ENCODE assay signal across 23 cellular contexts in the genomic region with DNA sequence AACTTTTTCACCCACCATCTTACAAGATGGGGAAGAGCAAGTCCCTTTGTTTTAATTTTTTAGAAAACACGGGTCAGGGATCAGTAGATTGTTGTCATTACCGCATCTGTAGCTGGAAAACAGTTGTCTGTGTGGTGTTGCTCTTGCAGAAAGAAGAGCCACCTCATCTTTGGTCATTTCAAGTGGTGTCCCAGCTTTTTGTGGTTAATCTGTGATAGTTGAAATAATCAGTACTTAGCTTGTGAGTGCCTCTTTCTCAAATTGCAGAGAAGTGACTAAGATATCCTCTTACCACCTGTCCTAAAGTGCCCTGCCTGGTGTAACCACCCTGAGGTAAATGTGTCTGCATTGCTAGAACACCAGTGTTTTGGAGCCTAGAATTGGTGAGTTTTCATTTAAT.
"Had no signal": no experiment of that assay in that cellular context is flagged by ENCODE, and none has a peak within 500 bp of the region (broad histone marks: within the 10 kb centered on the region; RNA-seq: fewer than 3 reads in every experiment).

No MANE protein-coding gene starts in this region.

- DNase-seq: hypothalamus; immature natural killer cell; kidney; left colon; left ventricle myocardium inferior; mesendoderm; naive thymus-derived CD4-positive, alpha-beta T cell; ovary; right lobe of liver; stimulated activated CD4-positive, alpha-beta T cell treated with anti-CD3 and anti-CD28 coated beads, Interleukin-12 subunit alpha, Interleukin-12 subunit beta, amount 100 ng/mL, for 4 hours; stimulated activated CD4-positive, alpha-beta T cell treated with anti-CD3 and anti-CD28 coated beads, Interleukin-15, amount 100 ng/mL, for 24 hours; stimulated activated CD4-positive, alpha-beta T cell treated with anti-CD3 and anti-CD28 coated beads, Interleukin-2, amount 100 ng/mL, for 24 hours; stimulated activated CD4-positive, alpha-beta T cell treated with anti-CD3 and anti-CD28 coated beads, Interleukin-4, amount 100 ng/mL, for 1 hour; stimulated activated naive B cell treated with anti-CD40 and anti-IgM and Interleukin-4, amounts not matched to agents 10 μg/mL and 1 μg/mL and 100 μg/mL, for 72 hours; stimulated activated naive CD8-positive, alpha-beta T cell treated with anti-CD3 and anti-CD28 coated beads, Interleukin-15, Interleukin-2, amounts not matched to agents 100 U/mL and 50 U/mL, for 24 hours; stomach; testis; thyroid gland; upper lobe of right lung had no signal

- H3K27me3 ChIP-seq: ovary, right atrium auricular region, right lobe of liver, stomach, testis, thyroid gland, upper lobe of right lung had no signal

- H3K9me3 ChIP-seq: left ventricle myocardium inferior, ovary, right atrium auricular region, right lobe of liver, stomach, testis, thyroid gland, upper lobe of right lung had no signal

- ATAC-seq: left colon; naive thymus-derived CD4-positive, alpha-beta T cell; natural killer cell treated with Interleukin-12 subunit alpha and Interleukin-12 subunit beta and Interleukin-15 and Interleukin-18, amount 100 ng/mL, for 72 hours; right lobe of liver; stimulated activated naive B cell treated with anti-CD40 and anti-IgM and Interleukin-4, amounts not matched to agents 10 μg/mL and 1 μg/mL and 100 μg/mL, for 72 hours; stimulated activated naive CD8-positive, alpha-beta T cell treated with anti-CD3 and anti-CD28 coated beads, Interleukin-15, Interleukin-2, amounts not matched to agents 100 U/mL and 50 U/mL, for 24 hours; upper lobe of right lung had no signal

- H3K27ac ChIP-seq: left ventricle myocardium inferior, ovary, right atrium auricular region, right lobe of liver, skin epidermis, stomach, testis, thyroid gland, upper lobe of right lung had no signal

- H3K36me3 ChIP-seq: ovary, right lobe of liver, thyroid gland had no signal

- H3K4me3 ChIP-seq: left ventricle myocardium inferior, lung, ovary, right atrium auricular region, right lobe of liver, skin epidermis, stomach, testis, thyroid gland, upper lobe of right lung had no signal
